In genomic region chr2:2547911-2548310, GRCh38 we compare ENCODE assay signal across 15 cellular contexts.
A peak's percentile ranks its signal among the peaks of the same experiment; 100 is the strongest.
DNase-seq lines count a peak whose midpoint lies in the region; ATAC-seq lines count a peak whose summit lies in the region.
"Had no signal": no experiment of that assay in that cellular context is flagged by ENCODE, and none has a peak within 500 bp of the region (broad histone marks: within the 10 kb centered on the region; RNA-seq: fewer than 3 reads in every experiment).

No MANE protein-coding gene starts in this region.

- no peak overlapping the region for H4K8ac ChIP-seq in neuronal stem cell (ENCODE audit: low read depth, low read length)

- no peak overlapping the region for H2AFZ ChIP-seq in neuronal stem cell (ENCODE audit: low read length)
- H2AFZ ChIP-seq: GM23248 had no signal

- H3K27me3 ChIP-seq in neuronal stem cell (ENCODE audit: control insufficient read depth in 3 of 3, insufficient read depth in 3 of 3, low read depth in 1 of 3, low read length in 3 of 3): peaks cover 0 to 2% (median 0%) of the 10 kb centered on the region in 3 experiments

- H3K14ac ChIP-seq in neuronal stem cell (ENCODE audit: low read length): no peak overlapping the region

- no peak overlapping the region for H3K27ac ChIP-seq in neuronal stem cell (replicated peaks; ENCODE audit: low read length)
- H3K27ac ChIP-seq: 22Rv1, A549, C4-2B, GM23248 had no signal

- no peaks in the 10 kb centered on the region for H3K79me1 ChIP-seq in neuronal stem cell (ENCODE audit: low read depth, low read length)

- no peak overlapping the region for H3K4me2 ChIP-seq in neuronal stem cell (ENCODE audit: insufficient read depth, low read length, poor library complexity, severe bottlenecking)
- H3K4me2 ChIP-seq: A549 had no signal

- no peak overlapping the region for H3K18ac ChIP-seq in neuronal stem cell (ENCODE audit: low read length)

- peaks cover under 1 to 1% of the 10 kb centered on the region in 2 donors for H3K4me1 ChIP-seq in neuronal stem cell (ENCODE audit: control insufficient read depth in 2 of 2, insufficient read depth in 1 of 2, low read depth in 1 of 2, low read length in 2 of 2)
- H3K4me1 ChIP-seq: A549, Caco-2, HAP-1 had no signal

- H2BK15ac ChIP-seq in neuronal stem cell (ENCODE audit: low read length): no peak overlapping the region

- no peak overlapping the region for H2BK120ac ChIP-seq in neuronal stem cell (ENCODE audit: low read depth, low read length)

- H2BK12ac ChIP-seq in neuronal stem cell (ENCODE audit: low read length): no peak overlapping the region

- no peaks in the 10 kb centered on the region for H3K36me3 ChIP-seq in neuronal stem cell (replicated peaks in 1 of 2; ENCODE audit: control insufficient read depth in 2 of 2, insufficient read depth in 2 of 2, low read length in 2 of 2)
- H3K36me3 ChIP-seq: HAP-1 had no signal

- WGBS in neuronal stem cell (ENCODE audit: extremely low coverage in 2 of 2, insufficient read length in 2 of 2, insufficient replicate concordance in 1 of 2), 2 donors: no CpG with 5 or more reads among the region's 4 CpGs

- no peak for ATAC-seq in GM18873 (IDR thresholded peaks at IDR 0.05; ENCODE audit: low FRiP score, unreplicated experiment)
- ATAC-seq: A549 had no signal

- H3K23ac ChIP-seq in neuronal stem cell (ENCODE audit: low read depth, low read length, poor library complexity): no peak overlapping the region

- H3K4ac ChIP-seq in neuronal stem cell (ENCODE audit: low read length): no peak overlapping the region

- H2BK5ac ChIP-seq in neuronal stem cell (ENCODE audit: low read length): no peak overlapping the region

- peaks cover 0 to 3% of the 10 kb centered on the region in 2 donors for H3K9me3 ChIP-seq in neuronal stem cell (replicated peaks in 1 of 2; ENCODE audit: control insufficient read depth in 2 of 2, insufficient read depth in 1 of 2, low read depth in 1 of 2, low read length in 2 of 2)
- H3K9me3 ChIP-seq: A549, Caco-2, HAP-1 had no signal

- peak; percentile 25 for DNase-seq in activated effector memory CD4-positive, alpha-beta T cell treated with anti-CD3 and anti-CD28 coated beads, Interleukin-2, amount 50 U/mL, for 16 hours
- DNase-seq in activated effector memory CD4-positive, alpha-beta T cell treated with Interleukin-2 at 50 U/mL for 16 hours: no peak
- DNase-seq in islet precursor cell (peak; percentile 33), neuronal stem cell (ENCODE audit: low spot score) (no peak), Kasumi-1 (lab: John Stamatoyannopoulos, UW) (no peak), HCEC 1CT (no peak)
- DNase-seq: AML-193; Caco-2; CD4-positive, alpha-beta T cell; GM23248 had no signal

- no peak overlapping the region for H3K4me3 ChIP-seq in neuronal stem cell (ENCODE audit: low read length in 2 of 2)
- H3K4me3 ChIP-seq: A549, GM23248, HAP-1 had no signal

- H3K9ac ChIP-seq in neuronal stem cell (ENCODE audit: low read depth, low read length, poor library complexity): no peak overlapping the region
- H3K9ac ChIP-seq: GM23248 had no signal

- H4K91ac ChIP-seq in neuronal stem cell (ENCODE audit: low read depth, low read length, poor library complexity): no peak overlapping the region

- H2AK5ac ChIP-seq in neuronal stem cell (ENCODE audit: low read depth, low read length): peak overlapping the region; percentile 34

Comparison
In these comparisons a context has a peak if more than half of its experiments do, and no peak if none do; other contexts are left out.
1. DNase-seq: peak in activated effector memory CD4-positive, alpha-beta T cell treated with anti-CD3 and anti-CD28 coated beads, Interleukin-2, amount 50 U/mL, for 16 hours (single experiment) and islet precursor cell (single experiment); none in activated effector memory CD4-positive, alpha-beta T cell treated with Interleukin-2 at 50 U/mL for 16 hours (single experiment), neuronal stem cell (single experiment), Kasumi-1 (0 of 2) and HCEC 1CT (single experiment).